In the genomic region with DNA sequence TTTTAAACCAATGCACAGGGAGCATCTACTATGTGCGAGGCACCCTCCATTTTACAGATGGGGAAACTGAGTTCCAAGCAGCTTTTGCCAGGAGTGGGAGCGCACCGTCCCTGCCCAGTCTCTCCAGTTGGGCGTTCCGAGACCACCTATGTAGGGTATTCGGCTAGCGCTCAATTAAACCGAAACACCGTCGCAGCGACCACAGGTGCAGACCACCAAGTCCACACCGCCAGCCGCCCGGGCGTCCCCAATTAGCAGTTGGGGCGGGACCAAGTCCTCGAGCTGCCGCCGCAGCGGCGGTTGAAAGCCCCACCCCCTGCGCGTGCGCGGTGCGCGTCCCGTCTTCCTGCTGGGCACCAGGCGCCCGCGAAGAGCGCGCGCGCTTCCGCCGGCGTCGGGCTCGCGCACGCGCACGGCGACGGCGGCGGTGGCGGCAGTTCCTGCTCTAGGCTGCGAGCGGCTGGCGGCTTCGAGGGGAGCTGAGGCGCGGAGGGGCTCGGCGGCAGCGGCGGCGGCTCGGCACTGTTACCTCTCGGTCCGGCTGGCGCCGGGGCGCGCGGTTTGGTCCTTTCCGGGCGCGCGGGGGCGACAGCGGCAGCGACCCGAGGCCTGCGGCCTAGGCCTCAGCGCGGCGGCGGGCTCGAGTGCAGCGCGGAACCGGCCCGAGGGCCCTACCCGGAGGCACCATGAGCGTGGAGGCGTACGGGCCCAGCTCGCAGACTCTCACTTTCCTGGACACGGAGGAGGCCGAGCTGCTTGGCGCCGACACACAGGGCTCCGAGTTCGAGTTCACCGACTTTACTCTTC, we compare ENCODE assay signal across 1 cellular context.
A peak's percentile ranks its signal among the peaks of the same experiment; 100 is the strongest.
TF ChIP-seq lines count a peak whose summit lies in the region.

A gene (plus strand): TSS at position 436 of the 807 bp plus-strand sequence. CDS start 251 bp downstream, at position 687.

TF ChIP-seq in HepG2, 621 proteins besides CTCF, POLR2A, EP300 and RAD21 (continued from another document and continues in another):
- TF ChIP-seq SMYD3 (CRISPR knock-in tag; IDR thresholded peaks at IDR 0.05) (no peak), FOXA3 (CRISPR knock-in tag; IDR thresholded peaks at IDR 0.05) (no peak), MBNL3 (CRISPR knock-in tag; conservative IDR thresholded peaks at IDR 0.05) (no peak), JARID2 (CRISPR knock-in tag; IDR thresholded peaks at IDR 0.05; ENCODE audit: insufficient replicate concordance) (no peak), ZNF607 (CRISPR knock-in tag; IDR thresholded peaks at IDR 0.05; ENCODE audit: borderline replicate concordance) (peak; percentile 68; the same call in 1 of the 2 replicates), CBX1 (IDR thresholded peaks at IDR 0.05; ENCODE audit: low read depth) (no peak), ZNF230 (CRISPR knock-in tag; IDR thresholded peaks at IDR 0.05) (no peak; the same call in 1 of the 2 replicates), ZBTB8A (CRISPR knock-in tag; IDR thresholded peaks at IDR 0.05; ENCODE audit: borderline replicate concordance, low read depth) (no peak), CENPX (CRISPR knock-in tag; IDR thresholded peaks at IDR 0.05) (no peak), ZNF83 (CRISPR knock-in tag; IDR thresholded peaks at IDR 0.05; ENCODE audit: borderline replicate concordance) (no peak), ZNF282 (IDR thresholded peaks at IDR 0.05; ENCODE audit: partially characterized antibody) (no peak), ZSCAN31 (CRISPR knock-in tag; IDR thresholded peaks at IDR 0.05; ENCODE audit: low read depth) (0 out of 2 replicates have a peak, but pooled peaks have one; percentile 60), ZBTB1 (CRISPR knock-in tag; IDR thresholded peaks at IDR 0.05; ENCODE audit: borderline replicate concordance) (no peak), ZMAT3 (CRISPR knock-in tag; conservative IDR thresholded peaks at IDR 0.05) (peak; percentile 43; the same call in 1 of the 2 replicates), KDM6A (CRISPR knock-in tag; IDR thresholded peaks at IDR 0.05; ENCODE audit: low read depth) (no peak), NR3C1 (CRISPR knock-in tag; IDR thresholded peaks at IDR 0.05) (no peak), WIZ (CRISPR knock-in tag; IDR thresholded peaks at IDR 0.05) (no peak), ZNF180 (CRISPR knock-in tag; IDR thresholded peaks at IDR 0.05; ENCODE audit: borderline replicate concordance, low read depth) (no peak), ZNF570 (CRISPR knock-in tag; IDR thresholded peaks at IDR 0.05; ENCODE audit: borderline replicate concordance) (no peak), ZNF3 (CRISPR knock-in tag; IDR thresholded peaks at IDR 0.05) (no peak), TMF1 (CRISPR knock-in tag; IDR thresholded peaks at IDR 0.05; ENCODE audit: low read depth) (peak; percentile 81; the same call in 1 of the 2 replicates), ZNF547 (CRISPR knock-in tag; IDR thresholded peaks at IDR 0.05) (peak; percentile 59), STAG1 (CRISPR knock-in tag; IDR thresholded peaks at IDR 0.05) (no peak), ZC3H4 (CRISPR knock-in tag; IDR thresholded peaks at IDR 0.05; ENCODE audit: borderline replicate concordance) (no peak), GATAD2A (CRISPR knock-in tag; IDR thresholded peaks at IDR 0.05) (no peak), ZNF138 (CRISPR knock-in tag; IDR thresholded peaks at IDR 0.05; ENCODE audit: low read depth) (0 out of 2 replicates have a peak, but pooled peaks have one; percentile 20), ZNF441 (CRISPR knock-in tag; IDR thresholded peaks at IDR 0.05; ENCODE audit: borderline replicate concordance) (peak; percentile 90)
- TF ChIP-seq, protein P1, sequence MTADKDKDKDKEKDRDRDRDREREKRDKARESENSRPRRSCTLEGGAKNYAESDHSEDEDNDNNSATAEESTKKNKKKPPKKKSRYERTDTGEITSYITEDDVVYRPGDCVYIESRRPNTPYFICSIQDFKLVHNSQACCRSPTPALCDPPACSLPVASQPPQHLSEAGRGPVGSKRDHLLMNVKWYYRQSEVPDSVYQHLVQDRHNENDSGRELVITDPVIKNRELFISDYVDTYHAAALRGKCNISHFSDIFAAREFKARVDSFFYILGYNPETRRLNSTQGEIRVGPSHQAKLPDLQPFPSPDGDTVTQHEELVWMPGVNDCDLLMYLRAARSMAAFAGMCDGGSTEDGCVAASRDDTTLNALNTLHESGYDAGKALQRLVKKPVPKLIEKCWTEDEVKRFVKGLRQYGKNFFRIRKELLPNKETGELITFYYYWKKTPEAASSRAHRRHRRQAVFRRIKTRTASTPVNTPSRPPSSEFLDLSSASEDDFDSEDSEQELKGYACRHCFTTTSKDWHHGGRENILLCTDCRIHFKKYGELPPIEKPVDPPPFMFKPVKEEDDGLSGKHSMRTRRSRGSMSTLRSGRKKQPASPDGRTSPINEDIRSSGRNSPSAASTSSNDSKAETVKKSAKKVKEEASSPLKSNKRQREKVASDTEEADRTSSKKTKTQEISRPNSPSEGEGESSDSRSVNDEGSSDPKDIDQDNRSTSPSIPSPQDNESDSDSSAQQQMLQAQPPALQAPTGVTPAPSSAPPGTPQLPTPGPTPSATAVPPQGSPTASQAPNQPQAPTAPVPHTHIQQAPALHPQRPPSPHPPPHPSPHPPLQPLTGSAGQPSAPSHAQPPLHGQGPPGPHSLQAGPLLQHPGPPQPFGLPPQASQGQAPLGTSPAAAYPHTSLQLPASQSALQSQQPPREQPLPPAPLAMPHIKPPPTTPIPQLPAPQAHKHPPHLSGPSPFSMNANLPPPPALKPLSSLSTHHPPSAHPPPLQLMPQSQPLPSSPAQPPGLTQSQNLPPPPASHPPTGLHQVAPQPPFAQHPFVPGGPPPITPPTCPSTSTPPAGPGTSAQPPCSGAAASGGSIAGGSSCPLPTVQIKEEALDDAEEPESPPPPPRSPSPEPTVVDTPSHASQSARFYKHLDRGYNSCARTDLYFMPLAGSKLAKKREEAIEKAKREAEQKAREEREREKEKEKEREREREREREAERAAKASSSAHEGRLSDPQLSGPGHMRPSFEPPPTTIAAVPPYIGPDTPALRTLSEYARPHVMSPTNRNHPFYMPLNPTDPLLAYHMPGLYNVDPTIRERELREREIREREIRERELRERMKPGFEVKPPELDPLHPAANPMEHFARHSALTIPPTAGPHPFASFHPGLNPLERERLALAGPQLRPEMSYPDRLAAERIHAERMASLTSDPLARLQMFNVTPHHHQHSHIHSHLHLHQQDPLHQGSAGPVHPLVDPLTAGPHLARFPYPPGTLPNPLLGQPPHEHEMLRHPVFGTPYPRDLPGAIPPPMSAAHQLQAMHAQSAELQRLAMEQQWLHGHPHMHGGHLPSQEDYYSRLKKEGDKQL (CRISPR knock-in tag; IDR thresholded peaks at IDR 0.05; ENCODE audit: low read depth) = no peak
- TF ChIP-seq, protein P2, sequence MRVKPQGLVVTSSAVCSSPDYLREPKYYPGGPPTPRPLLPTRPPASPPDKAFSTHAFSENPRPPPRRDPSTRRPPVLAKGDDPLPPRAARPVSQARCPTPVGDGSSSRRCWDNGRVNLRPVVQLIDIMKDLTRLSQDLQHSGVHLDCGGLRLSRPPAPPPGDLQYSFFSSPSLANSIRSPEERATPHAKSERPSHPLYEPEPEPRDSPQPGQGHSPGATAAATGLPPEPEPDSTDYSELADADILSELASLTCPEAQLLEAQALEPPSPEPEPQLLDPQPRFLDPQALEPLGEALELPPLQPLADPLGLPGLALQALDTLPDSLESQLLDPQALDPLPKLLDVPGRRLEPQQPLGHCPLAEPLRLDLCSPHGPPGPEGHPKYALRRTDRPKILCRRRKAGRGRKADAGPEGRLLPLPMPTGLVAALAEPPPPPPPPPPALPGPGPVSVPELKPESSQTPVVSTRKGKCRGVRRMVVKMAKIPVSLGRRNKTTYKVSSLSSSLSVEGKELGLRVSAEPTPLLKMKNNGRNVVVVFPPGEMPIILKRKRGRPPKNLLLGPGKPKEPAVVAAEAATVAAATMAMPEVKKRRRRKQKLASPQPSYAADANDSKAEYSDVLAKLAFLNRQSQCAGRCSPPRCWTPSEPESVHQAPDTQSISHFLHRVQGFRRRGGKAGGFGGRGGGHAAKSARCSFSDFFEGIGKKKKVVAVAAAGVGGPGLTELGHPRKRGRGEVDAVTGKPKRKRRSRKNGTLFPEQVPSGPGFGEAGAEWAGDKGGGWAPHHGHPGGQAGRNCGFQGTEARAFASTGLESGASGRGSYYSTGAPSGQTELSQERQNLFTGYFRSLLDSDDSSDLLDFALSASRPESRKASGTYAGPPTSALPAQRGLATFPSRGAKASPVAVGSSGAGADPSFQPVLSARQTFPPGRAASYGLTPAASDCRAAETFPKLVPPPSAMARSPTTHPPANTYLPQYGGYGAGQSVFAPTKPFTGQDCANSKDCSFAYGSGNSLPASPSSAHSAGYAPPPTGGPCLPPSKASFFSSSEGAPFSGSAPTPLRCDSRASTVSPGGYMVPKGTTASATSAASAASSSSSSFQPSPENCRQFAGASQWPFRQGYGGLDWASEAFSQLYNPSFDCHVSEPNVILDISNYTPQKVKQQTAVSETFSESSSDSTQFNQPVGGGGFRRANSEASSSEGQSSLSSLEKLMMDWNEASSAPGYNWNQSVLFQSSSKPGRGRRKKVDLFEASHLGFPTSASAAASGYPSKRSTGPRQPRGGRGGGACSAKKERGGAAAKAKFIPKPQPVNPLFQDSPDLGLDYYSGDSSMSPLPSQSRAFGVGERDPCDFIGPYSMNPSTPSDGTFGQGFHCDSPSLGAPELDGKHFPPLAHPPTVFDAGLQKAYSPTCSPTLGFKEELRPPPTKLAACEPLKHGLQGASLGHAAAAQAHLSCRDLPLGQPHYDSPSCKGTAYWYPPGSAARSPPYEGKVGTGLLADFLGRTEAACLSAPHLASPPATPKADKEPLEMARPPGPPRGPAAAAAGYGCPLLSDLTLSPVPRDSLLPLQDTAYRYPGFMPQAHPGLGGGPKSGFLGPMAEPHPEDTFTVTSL (CRISPR knock-in tag; IDR thresholded peaks at IDR 0.05; ENCODE audit: borderline replicate concordance) = no peak
- TF ChIP-seq, protein P3, sequence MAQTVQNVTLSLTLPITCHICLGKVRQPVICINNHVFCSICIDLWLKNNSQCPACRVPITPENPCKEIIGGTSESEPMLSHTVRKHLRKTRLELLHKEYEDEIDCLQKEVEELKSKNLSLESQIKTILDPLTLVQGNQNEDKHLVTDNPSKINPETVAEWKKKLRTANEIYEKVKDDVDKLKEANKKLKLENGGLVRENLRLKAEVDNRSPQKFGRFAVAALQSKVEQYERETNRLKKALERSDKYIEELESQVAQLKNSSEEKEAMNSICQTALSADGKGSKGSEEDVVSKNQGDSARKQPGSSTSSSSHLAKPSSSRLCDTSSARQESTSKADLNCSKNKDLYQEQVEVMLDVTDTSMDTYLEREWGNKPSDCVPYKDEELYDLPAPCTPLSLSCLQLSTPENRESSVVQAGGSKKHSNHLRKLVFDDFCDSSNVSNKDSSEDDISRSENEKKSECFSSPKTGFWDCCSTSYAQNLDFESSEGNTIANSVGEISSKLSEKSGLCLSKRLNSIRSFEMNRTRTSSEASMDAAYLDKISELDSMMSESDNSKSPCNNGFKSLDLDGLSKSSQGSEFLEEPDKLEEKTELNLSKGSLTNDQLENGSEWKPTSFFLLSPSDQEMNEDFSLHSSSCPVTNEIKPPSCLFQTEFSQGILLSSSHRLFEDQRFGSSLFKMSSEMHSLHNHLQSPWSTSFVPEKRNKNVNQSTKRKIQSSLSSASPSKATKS (CRISPR knock-in tag; IDR thresholded peaks at IDR 0.05) = no peak; the same call in 1 of the 2 replicates
- TF ChIP-seq, protein P4, sequence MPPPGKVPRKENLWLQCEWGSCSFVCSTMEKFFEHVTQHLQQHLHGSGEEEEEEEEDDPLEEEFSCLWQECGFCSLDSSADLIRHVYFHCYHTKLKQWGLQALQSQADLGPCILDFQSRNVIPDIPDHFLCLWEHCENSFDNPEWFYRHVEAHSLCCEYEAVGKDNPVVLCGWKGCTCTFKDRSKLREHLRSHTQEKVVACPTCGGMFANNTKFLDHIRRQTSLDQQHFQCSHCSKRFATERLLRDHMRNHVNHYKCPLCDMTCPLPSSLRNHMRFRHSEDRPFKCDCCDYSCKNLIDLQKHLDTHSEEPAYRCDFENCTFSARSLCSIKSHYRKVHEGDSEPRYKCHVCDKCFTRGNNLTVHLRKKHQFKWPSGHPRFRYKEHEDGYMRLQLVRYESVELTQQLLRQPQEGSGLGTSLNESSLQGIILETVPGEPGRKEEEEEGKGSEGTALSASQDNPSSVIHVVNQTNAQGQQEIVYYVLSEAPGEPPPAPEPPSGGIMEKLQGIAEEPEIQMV (CRISPR knock-in tag; IDR thresholded peaks at IDR 0.05; ENCODE audit: low read depth) = no peak
- TF ChIP-seq, protein P5, sequence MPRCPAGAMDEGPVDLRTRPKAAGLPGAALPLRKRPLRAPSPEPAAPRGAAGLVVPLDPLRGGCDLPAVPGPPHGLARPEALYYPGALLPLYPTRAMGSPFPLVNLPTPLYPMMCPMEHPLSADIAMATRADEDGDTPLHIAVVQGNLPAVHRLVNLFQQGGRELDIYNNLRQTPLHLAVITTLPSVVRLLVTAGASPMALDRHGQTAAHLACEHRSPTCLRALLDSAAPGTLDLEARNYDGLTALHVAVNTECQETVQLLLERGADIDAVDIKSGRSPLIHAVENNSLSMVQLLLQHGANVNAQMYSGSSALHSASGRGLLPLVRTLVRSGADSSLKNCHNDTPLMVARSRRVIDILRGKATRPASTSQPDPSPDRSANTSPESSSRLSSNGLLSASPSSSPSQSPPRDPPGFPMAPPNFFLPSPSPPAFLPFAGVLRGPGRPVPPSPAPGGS (CRISPR knock-in tag; IDR thresholded peaks at IDR 0.05) = peak; percentile 80; the same call in 1 of the 2 replicates
- TF ChIP-seq, protein P6, sequence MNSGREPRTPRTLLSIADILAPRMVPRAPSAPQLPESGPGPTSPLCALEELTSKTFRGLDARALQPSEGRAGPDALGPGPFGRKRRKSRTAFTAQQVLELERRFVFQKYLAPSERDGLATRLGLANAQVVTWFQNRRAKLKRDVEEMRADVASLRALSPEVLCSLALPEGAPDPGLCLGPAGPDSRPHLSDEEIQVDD (CRISPR knock-in tag; IDR thresholded peaks at IDR 0.05; ENCODE audit: borderline replicate concordance) = peak; percentile 44; the same call in 1 of the 2 replicates
- TF ChIP-seq, protein P7, sequence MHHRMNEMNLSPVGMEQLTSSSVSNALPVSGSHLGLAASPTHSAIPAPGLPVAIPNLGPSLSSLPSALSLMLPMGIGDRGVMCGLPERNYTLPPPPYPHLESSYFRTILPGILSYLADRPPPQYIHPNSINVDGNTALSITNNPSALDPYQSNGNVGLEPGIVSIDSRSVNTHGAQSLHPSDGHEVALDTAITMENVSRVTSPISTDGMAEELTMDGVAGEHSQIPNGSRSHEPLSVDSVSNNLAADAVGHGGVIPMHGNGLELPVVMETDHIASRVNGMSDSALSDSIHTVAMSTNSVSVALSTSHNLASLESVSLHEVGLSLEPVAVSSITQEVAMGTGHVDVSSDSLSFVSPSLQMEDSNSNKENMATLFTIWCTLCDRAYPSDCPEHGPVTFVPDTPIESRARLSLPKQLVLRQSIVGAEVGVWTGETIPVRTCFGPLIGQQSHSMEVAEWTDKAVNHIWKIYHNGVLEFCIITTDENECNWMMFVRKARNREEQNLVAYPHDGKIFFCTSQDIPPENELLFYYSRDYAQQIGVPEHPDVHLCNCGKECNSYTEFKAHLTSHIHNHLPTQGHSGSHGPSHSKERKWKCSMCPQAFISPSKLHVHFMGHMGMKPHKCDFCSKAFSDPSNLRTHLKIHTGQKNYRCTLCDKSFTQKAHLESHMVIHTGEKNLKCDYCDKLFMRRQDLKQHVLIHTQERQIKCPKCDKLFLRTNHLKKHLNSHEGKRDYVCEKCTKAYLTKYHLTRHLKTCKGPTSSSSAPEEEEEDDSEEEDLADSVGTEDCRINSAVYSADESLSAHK (CRISPR knock-in tag; IDR thresholded peaks at IDR 0.05; ENCODE audit: borderline replicate concordance) = no peak
